Comparison of ENCODE assay signal across 11 cellular contexts in the genomic region with DNA sequence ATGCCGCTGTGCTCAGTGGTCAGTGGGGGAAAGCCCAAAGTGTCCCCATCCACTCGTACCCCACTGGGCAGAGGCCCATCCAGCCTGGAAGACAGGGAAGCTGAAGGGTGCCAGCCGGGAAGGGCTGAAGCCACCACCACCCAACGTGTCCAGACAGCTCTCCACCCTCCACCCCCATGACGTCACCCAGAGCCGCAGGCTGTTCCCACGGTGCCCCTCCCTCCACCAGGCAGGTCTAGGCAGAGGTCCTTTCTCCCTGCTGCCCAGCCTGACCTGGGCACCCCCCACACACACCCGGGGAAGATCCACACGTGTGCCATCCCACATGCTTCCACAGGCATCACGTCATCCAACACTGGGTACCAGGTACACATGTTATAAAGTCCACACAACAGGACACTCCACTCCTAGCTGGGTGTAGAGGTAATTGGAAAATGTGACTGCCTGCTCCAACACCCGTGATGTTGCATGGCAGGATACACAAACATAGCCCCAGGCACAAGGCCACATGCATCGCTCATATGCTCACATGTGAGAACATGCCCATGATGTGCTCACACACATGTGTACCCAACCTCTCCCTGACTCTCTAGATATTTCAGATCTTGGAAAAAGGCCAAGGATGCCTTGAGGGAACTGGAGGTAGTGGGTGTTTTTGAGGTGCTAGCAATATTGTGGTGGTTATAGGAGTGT. TPM values are rescaled to one million over a fixed set of nuclear protein-coding genes. Genes with fewer than 3 reads are reported as not detected.
DNase-seq lines count a peak whose midpoint lies in the region; ATAC-seq, FAIRE-seq and TF ChIP-seq lines count a peak whose summit lies in the region.
"Had no signal": no experiment of that assay in that cellular context is flagged by ENCODE, and none has a peak within 500 bp of the region (broad histone marks: within the 10 kb centered on the region; RNA-seq: fewer than 3 reads in every experiment).

No MANE protein-coding gene starts in this region.

- no peaks in the 10 kb centered on the region for H3K79me2 ChIP-seq in PC-3 (ENCODE audit: low read length)

- no peak overlapping the region for H3K4me3 ChIP-seq in A549
- peak overlapping the region; percentile 27 for H3K4me3 ChIP-seq in fibroblast of villous mesenchyme (ENCODE audit: low read depth, low read length)
- no peak overlapping the region for H3K4me3 ChIP-seq in MG63
- H3K4me3 ChIP-seq in PC-3 (ENCODE audit: low read length), result no peak overlapping the region
- H3K4me3 ChIP-seq: colonic mucosa had no signal

- DNase-seq in A549 (ENCODE audit: low read depth in 1 of 2, low spot score in 1 of 2) (peak in 1 of 2 experiments; percentile 54), NCI-H1105 (lab: John Stamatoyannopoulos, UW) (peak; percentile 2), fibroblast of villous mesenchyme (ENCODE audit: low read depth) (peak; percentile 51), MG63 (no peak), PC-3 (no peak)
- DNase-seq: colonic mucosa, NCI-H524, posterior cingulate gyrus, SIG-M5 had no signal

- H3K4me2 ChIP-seq in A549, result peak overlapping the region; percentile 16; the same call in 2 of the 3 replicates
- no peak overlapping the region for H3K4me2 ChIP-seq in PC-3 (ENCODE audit: low read length)

- BruUV-seq in PC-3 (replicated peaks; lab: Mats Ljungman, UMichigan), result no TSS peak

- no peak overlapping the region for H3K9ac ChIP-seq in PC-3 (ENCODE audit: low read length)

- TF ChIP-seq CTCF in A549 (IDR thresholded peaks at IDR 0.05) (no peak), fibroblast of villous mesenchyme (IDR thresholded peaks at IDR 0.05; ENCODE audit: insufficient read depth, low read depth, low read length) (no peak), PC-3 (conservative IDR thresholded peaks at IDR 0.05; ENCODE audit: low read depth, low read length) (no peak)

- 65% methylated on average over 9 of the region's 12 CpGs for WGBS in A549 (ENCODE audit: missing lambda C conversion rate)

- TF ChIP-seq RAD21 in A549 (conservative IDR thresholded peaks at IDR 0.05 in 1 of 2, IDR thresholded peaks at IDR 0.05 in 1 of 2), result no peak

- POLR2A ChIA-PET in A549 (lab: Yijun Ruan, JAX) (no interaction called here), PC-3 (lab: Charles Lee; ENCODE audit: unreplicated experiment) (no interaction called here)

- TF ChIP-seq EP300 in A549 (IDR thresholded peaks at IDR 0.05), result no peak

- peaks cover 27% of the 10 kb centered on the region for H3K4me1 ChIP-seq in A549
- no peaks in the 10 kb centered on the region for H3K4me1 ChIP-seq in PC-3 (ENCODE audit: insufficient read depth, low read length)
- H3K4me1 ChIP-seq: colonic mucosa had no signal

- H3K9me2 ChIP-seq in PC-3 (replicated peaks; ENCODE audit: low read length), result no peaks in the 10 kb centered on the region

- no peak for FAIRE-seq in A549 (lab: Jason Lieb, UNC)

- H3K9me3 ChIP-seq in A549, result no peaks in the 10 kb centered on the region
- no peaks in the 10 kb centered on the region for H3K9me3 ChIP-seq in MG63
- H3K9me3 ChIP-seq in PC-3 (ENCODE audit: low read length), result no peaks in the 10 kb centered on the region
- H3K9me3 ChIP-seq: colonic mucosa had no signal

- intact Hi-C loops in PC-3 (cut with micrococcal nuclease), result no loop called here

- H3K36me3 ChIP-seq in MG63, result no peaks in the 10 kb centered on the region
- H3K36me3 ChIP-seq in PC-3 (ENCODE audit: low read depth, low read length), result no peaks in the 10 kb centered on the region
- H3K36me3 ChIP-seq: colonic mucosa had no signal

- H4K20me1 ChIP-seq in PC-3 (ENCODE audit: low read length), result no peaks in the 10 kb centered on the region

- TF ChIP-seq POLR2A in A549 (IDR thresholded peaks at IDR 0.05; ENCODE audit: low read length), result no peak

- H3F3A ChIP-seq in PC-3 (ENCODE audit: low read length, unreplicated experiment), result no peaks in the 10 kb centered on the region

- H3K27ac ChIP-seq in A549, result peak overlapping the region; percentile 51 to 71
- no peak overlapping the region for H3K27ac ChIP-seq in PC-3 (ENCODE audit: low read length)
- H3K27ac ChIP-seq: colonic mucosa had no signal

- H3K27me3 ChIP-seq in MG63, result no peaks in the 10 kb centered on the region
- no peaks in the 10 kb centered on the region for H3K27me3 ChIP-seq in PC-3 (ENCODE audit: low read length)
- H3K27me3 ChIP-seq: colonic mucosa had no signal

- CTCF ChIA-PET in A549 (lab: Yijun Ruan, JAX), result interaction anchor here (0.9 to 13.9 kb wide), 4 partner anchors 8 to 22 kb away, joined by 3 to 319 read pairs (median 40); a partner anchor contains a TSS
- CTCF ChIA-PET in PC-3 (lab: Charles Lee), result no interaction called here

- ATAC-seq in A549 (peak in 1 of 2 experiments; percentile 18; a peak in 2 of 6 replicates), GM18502 (IDR thresholded peaks at IDR 0.05; ENCODE audit: poor library complexity, unreplicated experiment) (no peak), PC-3 (no peak)

- H2AFZ ChIP-seq in PC-3 (ENCODE audit: low read length), result no peak overlapping the region

TF ChIP-seq in A549, 52 proteins besides CTCF, POLR2A, EP300 and RAD21:
- no peak for TF ChIP-seq FOXS1 (CRISPR knock-in tag; IDR thresholded peaks at IDR 0.05)
- TF ChIP-seq, protein P1, sequence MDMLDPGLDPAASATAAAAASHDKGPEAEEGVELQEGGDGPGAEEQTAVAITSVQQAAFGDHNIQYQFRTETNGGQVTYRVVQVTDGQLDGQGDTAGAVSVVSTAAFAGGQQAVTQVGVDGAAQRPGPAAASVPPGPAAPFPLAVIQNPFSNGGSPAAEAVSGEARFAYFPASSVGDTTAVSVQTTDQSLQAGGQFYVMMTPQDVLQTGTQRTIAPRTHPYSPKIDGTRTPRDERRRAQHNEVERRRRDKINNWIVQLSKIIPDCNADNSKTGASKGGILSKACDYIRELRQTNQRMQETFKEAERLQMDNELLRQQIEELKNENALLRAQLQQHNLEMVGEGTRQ (IDR thresholded peaks at IDR 0.05), result no peak
- no peak for TF ChIP-seq RFX5 (IDR thresholded peaks at IDR 0.05)
- TF ChIP-seq JUN (IDR thresholded peaks at IDR 0.05), result no peak
- TF ChIP-seq TFCP2L1 (CRISPR knock-in tag; IDR thresholded peaks at IDR 0.05), result no peak
- TF ChIP-seq CBX2 (IDR thresholded peaks at IDR 0.05; ENCODE audit: borderline replicate concordance, low read depth), result no peak
- no peak for TF ChIP-seq KDM5A (IDR thresholded peaks at IDR 0.05)
- no peak for TF ChIP-seq HDAC2 (IDR thresholded peaks at IDR 0.05)
- no peak for TF ChIP-seq NPAS2 (CRISPR knock-in tag; IDR thresholded peaks at IDR 0.05; ENCODE audit: borderline replicate concordance)
- no peak for TF ChIP-seq SMC3 (IDR thresholded peaks at IDR 0.05)
- TF ChIP-seq PHF8 (IDR thresholded peaks at IDR 0.05; ENCODE audit: borderline replicate concordance, low read depth), result no peak
- no peak for TF ChIP-seq CHD2 (IDR thresholded peaks at IDR 0.05; ENCODE audit: low read length, partially characterized antibody)

RNA-seq across cellular contexts. Expression of a gene that starts 5.1 kb away (rescaled TPM):
- polyA plus RNA-seq in A549 (2011; rRNA removed) (0.06 and 0.08 TPM in 2 replicates), A549 (2017; fragmentation: RNase III; extraction: RNeasy Plus Mini Kit Qiagen cat#74134 plus additional on column Dnase treatment) (0.09 to 0.13 TPM (median 0.13 TPM) in 3 replicates)
- polyA plus RNA-seq in A549 (2012; cell fraction: cytosol; rRNA removed), result 0.04 and 0.06 TPM in 2 replicates
- polyA plus RNA-seq in A549 (2012; cell fraction: nucleus; rRNA removed), result 0.37 and 0.89 TPM in 2 replicates
- 0.05 TPM in 1 of 2 replicates, not detected in the other for polyA minus RNA-seq in A549 (2011; rRNA and poly(A)+ RNA removed)
- total RNA-seq in fibroblast of villous mesenchyme (under 0.01 TPM in 1 of 2 replicates, not detected in the other), PC-3 (2014; rRNA removed) (0.12 and 0.55 TPM in 2 replicates)
- not detected in 2 replicates for total RNA-seq in MG63 (2014; rRNA removed; shearing (Covaris generic); ENCODE audit: low replicate concordance)
- total RNA-seq: fibroblast of lung had no signal
- polyA plus RNA-seq: fibroblast of lung had no signal

RNA-seq across cellular contexts. Expression of a gene that starts 14.5 kb away (rescaled TPM):
- 3.1 and 4.3 TPM in 2 replicates for polyA plus RNA-seq in A549 (2011; rRNA removed)
- polyA plus RNA-seq in A549 (2012; cell fraction: cytosol; rRNA removed), result 2.1 and 2.5 TPM in 2 replicates
- 2.1 and 3.4 TPM in 2 replicates for polyA plus RNA-seq in A549 (2012; cell fraction: nucleus; rRNA removed)
- 1.3 to 1.8 TPM (median 1.5 TPM) in 3 replicates for polyA plus RNA-seq in A549 (2017; fragmentation: RNase III; extraction: RNeasy Plus Mini Kit Qiagen cat#74134 plus additional on column Dnase treatment)
- 9.2 and 10.7 TPM in 2 replicates for polyA minus RNA-seq in A549 (2011; rRNA and poly(A)+ RNA removed)
- 0.32 and 2.6 TPM in 2 replicates for total RNA-seq in fibroblast of villous mesenchyme
- not detected in 2 replicates for total RNA-seq in MG63 (2014; rRNA removed; shearing (Covaris generic); ENCODE audit: low replicate concordance)
- total RNA-seq in PC-3 (2014; rRNA removed), result 6.8 and 7.0 TPM in 2 replicates

RNA-seq across cellular contexts. Expression of a gene that starts 23.3 kb away (rescaled TPM):
- polyA plus RNA-seq in A549 (2011; rRNA removed) (3.6 and 4.6 TPM in 2 replicates), A549 (2017; fragmentation: RNase III; extraction: RNeasy Plus Mini Kit Qiagen cat#74134 plus additional on column Dnase treatment) (0.93 to 2.0 TPM (median 1.2 TPM) in 3 replicates)
- polyA plus RNA-seq in A549 (2012; cell fraction: cytosol; rRNA removed), result 1.9 and 2.3 TPM in 2 replicates
- polyA plus RNA-seq in A549 (2012; cell fraction: nucleus; rRNA removed), result 2.8 and 3.9 TPM in 2 replicates
- 0.70 and 2.2 TPM in 2 replicates for polyA minus RNA-seq in A549 (2011; rRNA and poly(A)+ RNA removed)
- total RNA-seq in fibroblast of villous mesenchyme (1.9 and 2.2 TPM in 2 replicates), PC-3 (2014; rRNA removed) (3.2 and 3.3 TPM in 2 replicates)
- total RNA-seq in MG63 (2014; rRNA removed; shearing (Covaris generic); ENCODE audit: low replicate concordance), result not detected in 2 replicates

RNA-seq across cellular contexts. Expression of a gene that starts 29.0 kb away (rescaled TPM):
- polyA plus RNA-seq in A549 (2011; rRNA removed), result 35.5 and 43.5 TPM in 2 replicates
- polyA plus RNA-seq in A549 (2012; cell fraction: cytosol; rRNA removed), result 38.1 and 42.1 TPM in 2 replicates
- polyA plus RNA-seq in A549 (2012; cell fraction: nucleus; rRNA removed), result 126 and 147 TPM in 2 replicates
- polyA plus RNA-seq in A549 (2017; fragmentation: RNase III; extraction: RNeasy Plus Mini Kit Qiagen cat#74134 plus additional on column Dnase treatment), result 49.2 to 60.5 TPM (median 57.4 TPM) in 3 replicates
- 108 and 137 TPM in 2 replicates for polyA minus RNA-seq in A549 (2011; rRNA and poly(A)+ RNA removed)
- total RNA-seq in fibroblast of villous mesenchyme, result 52.5 and 62.2 TPM in 2 replicates
- total RNA-seq in MG63 (2014; rRNA removed; shearing (Covaris generic); ENCODE audit: low replicate concordance), result 102 and 103 TPM in 2 replicates
- 111 and 113 TPM in 2 replicates for total RNA-seq in PC-3 (2014; rRNA removed)

RNA-seq across cellular contexts. Expression of a gene that starts 36.1 kb away (rescaled TPM):
- polyA plus RNA-seq in A549 (2011; rRNA removed) (not detected in 2 replicates), A549 (2017; fragmentation: RNase III; extraction: RNeasy Plus Mini Kit Qiagen cat#74134 plus additional on column Dnase treatment) (0.17 to 0.21 TPM (median 0.20 TPM) in 3 replicates)
- 0.09 and 0.15 TPM in 2 replicates for polyA plus RNA-seq in A549 (2012; cell fraction: cytosol; rRNA removed)
- polyA plus RNA-seq in A549 (2012; cell fraction: nucleus; rRNA removed), result 0.65 and 2.0 TPM in 2 replicates
- polyA minus RNA-seq in A549 (2011; rRNA and poly(A)+ RNA removed), result 1.2 TPM in 1 of 2 replicates, not detected in the other
- total RNA-seq in fibroblast of villous mesenchyme (1.6 and 18.6 TPM in 2 replicates), PC-3 (2014; rRNA removed) (10.2 and 16.5 TPM in 2 replicates)
- total RNA-seq in MG63 (2014; rRNA removed; shearing (Covaris generic); ENCODE audit: low replicate concordance), result not detected in 2 replicates

Comparison
In these comparisons a context has a peak if more than half of its experiments do, and no peak if none do; other contexts are left out.
1. DNase-seq: peak in NCI-H1105 (single experiment) and fibroblast of villous mesenchyme (single experiment); none in MG63 (single experiment) and PC-3 (single experiment).